ENCODE assay signal across 1 cellular context in the genomic region with DNA sequence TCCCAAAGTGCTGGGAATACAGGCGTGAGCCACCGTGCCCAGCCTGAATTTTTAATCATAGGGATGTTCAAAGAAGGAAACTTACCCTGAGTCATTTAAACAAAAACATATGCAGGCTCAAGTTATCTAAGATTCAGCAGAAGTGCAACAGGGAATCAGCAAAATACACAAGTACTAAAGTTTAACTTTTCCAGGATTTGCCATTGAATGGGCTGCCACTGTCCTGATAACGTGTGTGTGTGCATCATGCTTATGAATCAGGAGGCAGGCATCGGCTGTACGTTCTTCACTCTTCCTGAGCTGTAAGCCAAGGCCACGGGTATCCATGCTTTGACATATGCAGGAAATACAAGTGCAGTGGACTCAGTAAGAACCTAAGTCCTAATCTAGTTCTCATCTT.
TF ChIP-seq lines count a peak whose summit lies in the region.

No MANE protein-coding gene starts in this region.

TF ChIP-seq in SK-N-SH treated with all-trans-retinoic acid at 6 μM for 48 hours, 23 proteins besides CTCF, POLR2A, EP300 and RAD21 (continued from another document):
- TF ChIP-seq, protein P1, sequence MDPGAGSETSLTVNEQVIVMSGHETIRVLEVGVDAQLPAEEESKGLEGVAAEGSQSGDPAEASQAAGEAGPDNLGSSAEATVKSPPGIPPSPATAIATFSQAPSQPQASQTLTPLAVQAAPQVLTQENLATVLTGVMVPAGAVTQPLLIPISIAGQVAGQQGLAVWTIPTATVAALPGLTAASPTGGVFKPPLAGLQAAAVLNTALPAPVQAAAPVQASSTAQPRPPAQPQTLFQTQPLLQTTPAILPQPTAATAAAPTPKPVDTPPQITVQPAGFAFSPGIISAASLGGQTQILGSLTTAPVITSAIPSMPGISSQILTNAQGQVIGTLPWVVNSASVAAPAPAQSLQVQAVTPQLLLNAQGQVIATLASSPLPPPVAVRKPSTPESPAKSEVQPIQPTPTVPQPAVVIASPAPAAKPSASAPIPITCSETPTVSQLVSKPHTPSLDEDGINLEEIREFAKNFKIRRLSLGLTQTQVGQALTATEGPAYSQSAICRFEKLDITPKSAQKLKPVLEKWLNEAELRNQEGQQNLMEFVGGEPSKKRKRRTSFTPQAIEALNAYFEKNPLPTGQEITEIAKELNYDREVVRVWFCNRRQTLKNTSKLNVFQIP (CRISPR knock-in tag; IDR thresholded peaks at IDR 0.05; ENCODE audit: borderline replicate concordance, low read depth) = no peak
- TF ChIP-seq, protein P2, sequence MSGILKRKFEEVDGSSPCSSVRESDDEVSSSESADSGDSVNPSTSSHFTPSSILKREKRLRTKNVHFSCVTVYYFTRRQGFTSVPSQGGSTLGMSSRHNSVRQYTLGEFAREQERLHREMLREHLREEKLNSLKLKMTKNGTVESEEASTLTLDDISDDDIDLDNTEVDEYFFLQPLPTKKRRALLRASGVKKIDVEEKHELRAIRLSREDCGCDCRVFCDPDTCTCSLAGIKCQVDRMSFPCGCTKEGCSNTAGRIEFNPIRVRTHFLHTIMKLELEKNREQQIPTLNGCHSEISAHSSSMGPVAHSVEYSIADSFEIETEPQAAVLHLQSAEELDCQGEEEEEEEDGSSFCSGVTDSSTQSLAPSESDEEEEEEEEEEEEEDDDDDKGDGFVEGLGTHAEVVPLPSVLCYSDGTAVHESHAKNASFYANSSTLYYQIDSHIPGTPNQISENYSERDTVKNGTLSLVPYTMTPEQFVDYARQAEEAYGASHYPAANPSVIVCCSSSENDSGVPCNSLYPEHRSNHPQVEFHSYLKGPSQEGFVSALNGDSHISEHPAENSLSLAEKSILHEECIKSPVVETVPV (CRISPR knock-in tag; IDR thresholded peaks at IDR 0.05) = no peak
TF ChIP-seq in SK-N-SH treated with all-trans-retinoic acid at 6 μM for 48 hours: peak in this region for 0.
